ENCODE assay signal across 8 cellular contexts in genomic region chr2:37230581-37230980, GRCh38. TPM values are rescaled to one million over a fixed set of nuclear protein-coding genes. Genes with fewer than 3 reads are reported as not detected.
DNase-seq lines count a peak whose midpoint lies in the region; ATAC-seq, FAIRE-seq and TF ChIP-seq lines count a peak whose summit lies in the region.

No MANE protein-coding gene starts in this region.

- H3K9me3 Mint-ChIP-seq in T-cell: no peaks in the 10 kb centered on the region

- in situ Hi-C loops in astrocyte of the cerebellum (cut with HindIII; ENCODE audit: low sequenced_read_pairs): no loop called here
- in situ Hi-C loops in HepG2 (cut with HindIII; ENCODE audit: extremely low pct_ligation_motif_present, low pct_unique_long_range_greater_than_20kb): no loop called here

- CTCF ChIA-PET in HepG2 (lab: Yijun Ruan, JAX; ENCODE audit: low intra/inter-chr PET ratio, low total read pairs): no interaction called here
- CTCF ChIA-PET in T-cell (lab: Charles Lee): no interaction called here

- peaks cover 32% of the 10 kb centered on the region for H3K36me3 Mint-ChIP-seq in T-cell

- H3K36me3 ChIP-seq in heart right ventricle (peaks cover 0 to 36% (median 21%) of the 10 kb centered on the region in 9 donors), HepG2 (replicated peaks in 1 of 2; ENCODE audit: control insufficient read depth in 1 of 2, insufficient read depth in 2 of 2, low read length in 2 of 2) (peaks cover 8 to 23% of the 10 kb centered on the region in 2 experiments)

- peak in 2 of 8 donors; percentile 1 to 6 for ATAC-seq in heart right ventricle
- no peak for ATAC-seq in left ventricle myocardium superior
- ATAC-seq in HepG2: peak; percentile 26
- no peak for ATAC-seq in GM21576 (IDR thresholded peaks at IDR 0.05; ENCODE audit: unreplicated experiment)
- no peak for ATAC-seq in T-cell (replicated peaks in 1 of 4)

- BruUV-seq in HepG2 (replicated peaks; lab: Mats Ljungman, UMichigan): no TSS peak

- WGBS in heart right ventricle, 2 donors: 1% methylated on average over 8 of the region's 8 CpGs
- under 1% methylated on average over 8 of the region's 8 CpGs for WGBS in HepG2 (ENCODE audit: low lambda C conversion rate)

- H3K27ac ChIP-seq in heart right ventricle (peak overlapping the region in 8 of 10 donors; percentile 90 to 96 (median 93)), HepG2 (ENCODE audit: extremely low read length, insufficient read depth, low read length) (peak overlapping the region; percentile 76)

- TF ChIP-seq CTCF in heart right ventricle (IDR thresholded peaks at IDR 0.05) (no peak), astrocyte of the cerebellum (IDR thresholded peaks at IDR 0.05; ENCODE audit: low read depth, low read length, missing control alignments) (no peak), HepG2 (CRISPR knock-in tag; IDR thresholded peaks at IDR 0.05) (no peak), D721Med (IDR thresholded peaks at IDR 0.05; ENCODE audit: insufficient read depth, missing control alignments) (no peak)

- POLR2A ChIA-PET in HepG2 (lab: Yijun Ruan, JAX) (interaction anchor here (1.5 to 2.4 kb wide), 2 partner anchors 74 to 694 kb away, joined by 3 to 12 read pairs; partner anchors contain the start of genes EIF2AK2 and RMDN2), T-cell (lab: Charles Lee) (no interaction called here)

- H3K9ac ChIP-seq in HepG2 (ENCODE audit: insufficient read depth, low read depth, low read length): peak overlapping the region; percentile 94

- H3K79me2 ChIP-seq in HepG2 (ENCODE audit: insufficient read depth, low read length): peaks cover 93% of the 10 kb centered on the region

- H3K9me3 ChIP-seq in heart right ventricle: no peaks in the 10 kb centered on the region
- no peaks in the 10 kb centered on the region for H3K9me3 ChIP-seq in HepG2 (ENCODE audit: low read length)

- FAIRE-seq in HepG2 (lab: Jason Lieb, UNC): no peak
- FAIRE-seq in D721Med (lab: Jason Lieb, UNC): no peak

- DNase-seq in heart right ventricle (no peak), left ventricle myocardium superior (no peak), astrocyte of the cerebellum (ENCODE audit: low read depth) (no peak), HepG2 (ENCODE audit: low spot score) (peak; percentile 36), HPDE6-E6E7 (ENCODE audit: extremely low spot score) (no peak), T-cell (no peak), D721Med (ENCODE audit: insufficient read length, low spot score) (no peak)

- TF ChIP-seq EP300 in HepG2 (IDR thresholded peaks at IDR 0.05; ENCODE audit: low read depth in 2 of 2, low read length in 2 of 2): no peak
- TF ChIP-seq EP300 in HepG2 (CRISPR knock-in tag; IDR thresholded peaks at IDR 0.05; ENCODE audit: borderline replicate concordance): no peak

- intact Hi-C loops in heart right ventricle (cut with DNase I) (no loop called here), left ventricle myocardium superior (cut with micrococcal nuclease) (no loop called here), HepG2 (cut with micrococcal nuclease; ENCODE audit: unreplicated experiment) (loop anchor here (2.0 to 10.0 kb wide), 2 partner anchors 34 to 146 kb away; partner anchors contain the start of genes CEBPZOS, GPATCH11 and HEATR5B)

- H3K4me1 Mint-ChIP-seq in T-cell: peaks cover 41 to 53% (median 46%) of the 10 kb centered on the region in 3 donors

- H3K27me3 ChIP-seq in heart right ventricle (no peaks in the 10 kb centered on the region), HepG2 (ENCODE audit: control insufficient read depth in 1 of 2, insufficient read depth in 2 of 2, low read length in 2 of 2) (no peaks in the 10 kb centered on the region; a peak in 1 of 5 replicates)

- no peak overlapping the region for H3K4me3 Mint-ChIP-seq in T-cell

- H2AFZ ChIP-seq in HepG2 (ENCODE audit: low read length): no peak overlapping the region

- H3K4me2 ChIP-seq in HepG2 (ENCODE audit: low read depth, low read length): peak overlapping the region; percentile 88

- H4K20me1 ChIP-seq in HepG2 (ENCODE audit: insufficient read depth, low read length): peaks cover 20% of the 10 kb centered on the region; the same call in 1 of the 2 replicates

- H3K4me1 ChIP-seq in heart right ventricle (peaks cover 7 to 55% (median 42%) of the 10 kb centered on the region in 9 donors), HepG2 (ENCODE audit: insufficient read depth, low read length) (peaks cover 57% of the 10 kb centered on the region)

- H3K4me3 ChIP-seq in heart right ventricle (peak overlapping the region; percentile 63 to 96 (median 75)), astrocyte of the cerebellum (ENCODE audit: low read depth, low read length) (peak overlapping the region; percentile 99), HepG2 (replicated peaks in 1 of 3; ENCODE audit: insufficient read depth in 1 of 3, low read depth in 2 of 3, low read length in 3 of 3) (peak overlapping the region; percentile 84 to 99 (median 95))

- TF ChIP-seq RAD21 in HepG2 (CRISPR knock-in tag; IDR thresholded peaks at IDR 0.05): no peak

- no peak overlapping the region for H3K27ac Mint-ChIP-seq in T-cell

- TF ChIP-seq POLR2A in HepG2 (IDR thresholded peaks at IDR 0.05; ENCODE audit: insufficient read depth in 1 of 2, low read depth in 2 of 2, low read length in 2 of 2): no peak

- no peaks in the 10 kb centered on the region for H3K27me3 Mint-ChIP-seq in T-cell

RNA-seq across cellular contexts. Expression of gene CEBPZ, which starts 0.8 kb away (rescaled TPM):
- total RNA-seq in heart right ventricle: 10 to 100 TPM; 22.4 to 35.0 (median 27.2) TPM
- polyA plus RNA-seq in heart right ventricle: 10 to 100 TPM; 32.6 to 42.9 TPM
- 28.9 TPM for total RNA-seq in left ventricle myocardium superior
- total RNA-seq in HepG2 (2016; rRNA removed; fragmentation: Illumina TruSeq; extraction: Trizol): 117 and 182 TPM in 2 replicates
- 8.5 and 11.8 TPM in 2 replicates for total RNA-seq in HepG2 (2016; cell fraction: cytosol; rRNA removed; fragmentation: Illumina TruSeq; extraction: Trizol; ENCODE audit: low read depth)
- 114 and 185 TPM in 2 replicates for total RNA-seq in HepG2 (2016; cell fraction: insoluble cytoplasmic fraction; rRNA removed; fragmentation: Illumina TruSeq; extraction: Trizol)
- 25.5 and 32.8 TPM in 2 replicates for total RNA-seq in HepG2 (2016; cell fraction: membrane; rRNA removed; fragmentation: Illumina TruSeq; extraction: Trizol)
- total RNA-seq in HepG2 (2016; cell fraction: nucleus; rRNA removed; fragmentation: Illumina TruSeq; extraction: Trizol): 68.6 and 73.2 TPM in 2 replicates
- polyA plus RNA-seq in HepG2 (2011; rRNA removed): 10.7 and 14.4 TPM in 2 replicates
- polyA plus RNA-seq in HepG2 (2011; cell fraction: cytosol; rRNA removed): 4.0 and 7.7 TPM in 2 replicates
- 7.1 and 10.6 TPM in 2 replicates for polyA plus RNA-seq in HepG2 (2011; cell fraction: nucleus; rRNA removed)
- polyA plus RNA-seq in HepG2 (2012): 44.5 and 58.7 TPM in 2 replicates
- polyA plus RNA-seq in HepG2 (2016; cell fraction: cytosol; fragmentation: Illumina TruSeq; extraction: Trizol; ENCODE audit: low read depth): 4.6 and 4.7 TPM in 2 replicates
- 124 and 132 TPM in 2 replicates for polyA plus RNA-seq in HepG2 (2016; cell fraction: insoluble cytoplasmic fraction; fragmentation: Illumina TruSeq; extraction: Trizol; ENCODE audit: low read depth)
- polyA plus RNA-seq in HepG2 (2016; cell fraction: membrane; fragmentation: Illumina TruSeq; extraction: Trizol; ENCODE audit: low read depth): 10.1 and 10.4 TPM in 2 replicates
- 77.9 and 78.7 TPM in 2 replicates for polyA plus RNA-seq in HepG2 (2016; cell fraction: nucleus; fragmentation: Illumina TruSeq; extraction: Trizol; ENCODE audit: insufficient read depth, low read depth)
- polyA minus RNA-seq in HepG2 (2011; rRNA and poly(A)+ RNA removed; ENCODE audit: low replicate concordance): 8.7 and 17.2 TPM in 2 replicates
- 17.0 and 22.0 TPM in 2 replicates for polyA minus RNA-seq in HepG2 (2011; cell fraction: cytosol; rRNA and poly(A)+ RNA removed)
- polyA minus RNA-seq in HepG2 (2011; cell fraction: nucleus; rRNA and poly(A)+ RNA removed): 54.3 and 66.8 TPM in 2 replicates
- 10 to 100 TPM; 50.6 to 61.5 (median 58.1) TPM for total RNA-seq in T-cell

RNA-seq across cellular contexts. Expression of gene NDUFAF7, which starts 0.9 kb away (rescaled TPM):
- total RNA-seq in heart right ventricle (10 to 100 TPM; 21.3 to 30.5 (median 26.8) TPM), left ventricle myocardium superior (27.6 TPM), HepG2 (2016; rRNA removed; fragmentation: Illumina TruSeq; extraction: Trizol) (39.4 and 40.8 TPM in 2 replicates), T-cell (10 to 100 TPM; 20.2 to 30.3 (median 24.6) TPM)
- polyA plus RNA-seq in heart right ventricle (10 to 100 TPM; 13.1 to 23.3 TPM), HepG2 (2011; rRNA removed) (21.7 and 27.0 TPM in 2 replicates)
- total RNA-seq in HepG2 (2016; cell fraction: cytosol; rRNA removed; fragmentation: Illumina TruSeq; extraction: Trizol; ENCODE audit: low read depth): 7.1 and 7.6 TPM in 2 replicates
- total RNA-seq in HepG2 (2016; cell fraction: insoluble cytoplasmic fraction; rRNA removed; fragmentation: Illumina TruSeq; extraction: Trizol): 39.2 and 41.9 TPM in 2 replicates
- total RNA-seq in HepG2 (2016; cell fraction: membrane; rRNA removed; fragmentation: Illumina TruSeq; extraction: Trizol): 9.7 and 11.3 TPM in 2 replicates
- total RNA-seq in HepG2 (2016; cell fraction: nucleus; rRNA removed; fragmentation: Illumina TruSeq; extraction: Trizol): 45.3 and 53.9 TPM in 2 replicates
- polyA plus RNA-seq in HepG2 (2011; cell fraction: cytosol; rRNA removed): 13.0 and 15.5 TPM in 2 replicates
- polyA plus RNA-seq in HepG2 (2011; cell fraction: nucleus; rRNA removed): 42.2 and 51.9 TPM in 2 replicates
- polyA plus RNA-seq in HepG2 (2012): 19.3 and 27.2 TPM in 2 replicates
- polyA plus RNA-seq in HepG2 (2016; cell fraction: cytosol; fragmentation: Illumina TruSeq; extraction: Trizol; ENCODE audit: low read depth): 4.3 and 4.5 TPM in 2 replicates
- 41.8 and 44.9 TPM in 2 replicates for polyA plus RNA-seq in HepG2 (2016; cell fraction: insoluble cytoplasmic fraction; fragmentation: Illumina TruSeq; extraction: Trizol; ENCODE audit: low read depth)
- 6.0 and 6.1 TPM in 2 replicates for polyA plus RNA-seq in HepG2 (2016; cell fraction: membrane; fragmentation: Illumina TruSeq; extraction: Trizol; ENCODE audit: low read depth)
- polyA plus RNA-seq in HepG2 (2016; cell fraction: nucleus; fragmentation: Illumina TruSeq; extraction: Trizol; ENCODE audit: insufficient read depth, low read depth): 93.4 and 97.1 TPM in 2 replicates
- polyA minus RNA-seq in HepG2 (2011; rRNA and poly(A)+ RNA removed; ENCODE audit: low replicate concordance): 14.2 and 18.9 TPM in 2 replicates
- polyA minus RNA-seq in HepG2 (2011; cell fraction: cytosol; rRNA and poly(A)+ RNA removed): 9.4 and 13.2 TPM in 2 replicates
- 44.5 and 48.5 TPM in 2 replicates for polyA minus RNA-seq in HepG2 (2011; cell fraction: nucleus; rRNA and poly(A)+ RNA removed)

RNA-seq across cellular contexts. Expression of gene CEBPZOS, which starts 34.3 kb away (rescaled TPM):
- 10 to 100 TPM; 54.2 to 68.2 (median 60.3) TPM for total RNA-seq in heart right ventricle
- 100 to 1,000 TPM in 1 of 2 donors, 10 to 100 TPM in 1; 27.3 to 190 TPM for polyA plus RNA-seq in heart right ventricle
- total RNA-seq in left ventricle myocardium superior: 60.4 TPM
- total RNA-seq in HepG2 (2016; rRNA removed; fragmentation: Illumina TruSeq; extraction: Trizol): 18.6 and 25.6 TPM in 2 replicates
- total RNA-seq in HepG2 (2016; cell fraction: cytosol; rRNA removed; fragmentation: Illumina TruSeq; extraction: Trizol; ENCODE audit: low read depth): 3.5 and 5.6 TPM in 2 replicates
- total RNA-seq in HepG2 (2016; cell fraction: insoluble cytoplasmic fraction; rRNA removed; fragmentation: Illumina TruSeq; extraction: Trizol): 21.3 and 24.8 TPM in 2 replicates
- 11.1 and 12.6 TPM in 2 replicates for total RNA-seq in HepG2 (2016; cell fraction: membrane; rRNA removed; fragmentation: Illumina TruSeq; extraction: Trizol)
- 15.2 and 16.8 TPM in 2 replicates for total RNA-seq in HepG2 (2016; cell fraction: nucleus; rRNA removed; fragmentation: Illumina TruSeq; extraction: Trizol)
- polyA plus RNA-seq in HepG2 (2011; rRNA removed): 39.3 and 44.7 TPM in 2 replicates
- 24.9 and 37.3 TPM in 2 replicates for polyA plus RNA-seq in HepG2 (2011; cell fraction: cytosol; rRNA removed)
- polyA plus RNA-seq in HepG2 (2011; cell fraction: nucleus; rRNA removed): 13.9 and 20.2 TPM in 2 replicates
- 33.7 and 40.2 TPM in 2 replicates for polyA plus RNA-seq in HepG2 (2012)
- polyA plus RNA-seq in HepG2 (2016; cell fraction: cytosol; fragmentation: Illumina TruSeq; extraction: Trizol; ENCODE audit: low read depth): 5.9 and 6.2 TPM in 2 replicates
- polyA plus RNA-seq in HepG2 (2016; cell fraction: insoluble cytoplasmic fraction; fragmentation: Illumina TruSeq; extraction: Trizol; ENCODE audit: low read depth): 38.4 and 41.7 TPM in 2 replicates
- 10.7 and 12.9 TPM in 2 replicates for polyA plus RNA-seq in HepG2 (2016; cell fraction: membrane; fragmentation: Illumina TruSeq; extraction: Trizol; ENCODE audit: low read depth)
- 40.1 and 43.4 TPM in 2 replicates for polyA plus RNA-seq in HepG2 (2016; cell fraction: nucleus; fragmentation: Illumina TruSeq; extraction: Trizol; ENCODE audit: insufficient read depth, low read depth)
- 17.6 and 19.0 TPM in 2 replicates for polyA minus RNA-seq in HepG2 (2011; rRNA and poly(A)+ RNA removed; ENCODE audit: low replicate concordance)
- polyA minus RNA-seq in HepG2 (2011; cell fraction: cytosol; rRNA and poly(A)+ RNA removed): 16.9 and 17.8 TPM in 2 replicates
- polyA minus RNA-seq in HepG2 (2011; cell fraction: nucleus; rRNA and poly(A)+ RNA removed): 26.4 and 33.3 TPM in 2 replicates
- 10 to 100 TPM; 23.9 to 40.1 (median 37.5) TPM for total RNA-seq in T-cell

RNA-seq across cellular contexts. Expression of gene SULT6B1, which starts 42.1 kb away (rescaled TPM):
- total RNA-seq in heart right ventricle (not detected), left ventricle myocardium superior (not detected), HepG2 (2016; rRNA removed; fragmentation: Illumina TruSeq; extraction: Trizol) (not detected in 2 replicates), T-cell (not detected)
- polyA plus RNA-seq in heart right ventricle (not detected), HepG2 (2011; rRNA removed) (not detected in 2 replicates)
- total RNA-seq in HepG2 (2016; cell fraction: cytosol; rRNA removed; fragmentation: Illumina TruSeq; extraction: Trizol; ENCODE audit: low read depth): not detected in 2 replicates
- total RNA-seq in HepG2 (2016; cell fraction: insoluble cytoplasmic fraction; rRNA removed; fragmentation: Illumina TruSeq; extraction: Trizol): not detected in 2 replicates
- total RNA-seq in HepG2 (2016; cell fraction: membrane; rRNA removed; fragmentation: Illumina TruSeq; extraction: Trizol): not detected in 2 replicates
- total RNA-seq in HepG2 (2016; cell fraction: nucleus; rRNA removed; fragmentation: Illumina TruSeq; extraction: Trizol): not detected in 2 replicates
- not detected in 2 replicates for polyA plus RNA-seq in HepG2 (2011; cell fraction: cytosol; rRNA removed)
- not detected in 2 replicates for polyA plus RNA-seq in HepG2 (2011; cell fraction: nucleus; rRNA removed)
- not detected in 2 replicates for polyA plus RNA-seq in HepG2 (2012)
- not detected in 2 replicates for polyA plus RNA-seq in HepG2 (2016; cell fraction: cytosol; fragmentation: Illumina TruSeq; extraction: Trizol; ENCODE audit: low read depth)
- not detected in 2 replicates for polyA plus RNA-seq in HepG2 (2016; cell fraction: insoluble cytoplasmic fraction; fragmentation: Illumina TruSeq; extraction: Trizol; ENCODE audit: low read depth)
- not detected in 2 replicates for polyA plus RNA-seq in HepG2 (2016; cell fraction: membrane; fragmentation: Illumina TruSeq; extraction: Trizol; ENCODE audit: low read depth)
- polyA plus RNA-seq in HepG2 (2016; cell fraction: nucleus; fragmentation: Illumina TruSeq; extraction: Trizol; ENCODE audit: insufficient read depth, low read depth): not detected in 2 replicates
- polyA minus RNA-seq in HepG2 (2011; rRNA and poly(A)+ RNA removed; ENCODE audit: low replicate concordance): not detected in 2 replicates
- not detected in 2 replicates for polyA minus RNA-seq in HepG2 (2011; cell fraction: cytosol; rRNA and poly(A)+ RNA removed)
- polyA minus RNA-seq in HepG2 (2011; cell fraction: nucleus; rRNA and poly(A)+ RNA removed): not detected in 2 replicates
